Comparison of ENCODE assay signal across 1 cellular context in genomic region chr11:59883597-59883996, GRCh38.
TF ChIP-seq lines count a peak whose summit lies in the region.

No MANE protein-coding gene starts in this region.

TF ChIP-seq in K562, 482 proteins besides CTCF, POLR2A, EP300 and RAD21 (continued from another document):
- no peak for TF ChIP-seq IRF2 (CRISPR knock-in tag; IDR thresholded peaks at IDR 0.05)
